Comparison of ENCODE assay signal across 11 cellular contexts in genomic region chr2:32427672-32428622, GRCh38.
DNase-seq lines count a peak whose midpoint lies in the region; ATAC-seq and TF ChIP-seq lines count a peak whose summit lies in the region.
"Had no signal": no experiment of that assay in that cellular context is flagged by ENCODE, and none has a peak within 500 bp of the region (broad histone marks: within the 10 kb centered on the region; RNA-seq: fewer than 3 reads in every experiment).

No MANE protein-coding gene starts in this region.

- peaks cover 5 to 44% (median 18%) of the 10 kb centered on the region in 5 donors for H3K36me3 Mint-ChIP-seq in naive thymus-derived CD4-positive, alpha-beta T cell
- H3K36me3 Mint-ChIP-seq in Caco-2 (ENCODE audit: insufficient read depth, unreplicated experiment), result peaks cover 33% of the 10 kb centered on the region

- no peak overlapping the region for H3K4me3 ChIP-seq in naive thymus-derived CD4-positive, alpha-beta T cell (ENCODE audit: low read length)
- H3K4me3 ChIP-seq in Caco-2 (ENCODE audit: low read depth, low read length), result no peak overlapping the region

- ATAC-seq in naive thymus-derived CD4-positive, alpha-beta T cell, result no peak
- ATAC-seq in HG03442 (IDR thresholded peaks at IDR 0.05; ENCODE audit: unreplicated experiment) (no peak), GM18519 (IDR thresholded peaks at IDR 0.05; ENCODE audit: low FRiP score, unreplicated experiment) (no peak)
- ATAC-seq: stimulated activated naive CD8-positive, alpha-beta T cell treated with anti-CD3 and anti-CD28 coated beads, Interleukin-15, Interleukin-2, amounts not matched to agents 100 U/mL and 50 U/mL, for 24 hours had no signal

- peaks cover 25 to 57% (median 52%) of the 10 kb centered on the region in 7 donors for H3K4me1 Mint-ChIP-seq in naive thymus-derived CD4-positive, alpha-beta T cell
- peaks cover 15% of the 10 kb centered on the region for H3K4me1 Mint-ChIP-seq in Caco-2 (ENCODE audit: low read depth, unreplicated experiment)

- no peaks in the 10 kb centered on the region for H3K9me3 Mint-ChIP-seq in naive thymus-derived CD4-positive, alpha-beta T cell
- H3K9me3 Mint-ChIP-seq in Caco-2 (ENCODE audit: unreplicated experiment), result no peaks in the 10 kb centered on the region

- no peaks in the 10 kb centered on the region for H3K27me3 Mint-ChIP-seq in naive thymus-derived CD4-positive, alpha-beta T cell
- no peaks in the 10 kb centered on the region for H3K27me3 Mint-ChIP-seq in Caco-2 (ENCODE audit: insufficient read depth, unreplicated experiment)

- H3K4me1 ChIP-seq in naive thymus-derived CD4-positive, alpha-beta T cell (ENCODE audit: control insufficient read depth in 2 of 2, insufficient read depth in 2 of 2, low read length in 2 of 2), result peaks cover 5 to 13% of the 10 kb centered on the region in 2 donors
- H3K4me1 ChIP-seq in Caco-2, result no peaks in the 10 kb centered on the region

- intact Hi-C loops in naive thymus-derived CD4-positive, alpha-beta T cell (cut with micrococcal nuclease), result no loop called here
- intact Hi-C loops in Caco-2 (cut with micrococcal nuclease; ENCODE audit: unreplicated experiment), result no loop called here

- H3K36me3 ChIP-seq in naive thymus-derived CD4-positive, alpha-beta T cell (ENCODE audit: control insufficient read depth in 2 of 3, insufficient read depth in 3 of 3, low read length in 3 of 3), result peaks cover 0 to 21% (median 6%) of the 10 kb centered on the region in 3 experiments
- no peaks in the 10 kb centered on the region; the same call in 1 of the 2 replicates for H3K36me3 ChIP-seq in Caco-2 (ENCODE audit: control insufficient read depth, insufficient read depth, low read length)

- TF ChIP-seq CTCF in VCaP (conservative IDR thresholded peaks at IDR 0.05), result no peak
- TF ChIP-seq CTCF in Caco-2 (IDR thresholded peaks at IDR 0.05; ENCODE audit: insufficient read depth in 1 of 2, low read depth in 1 of 2, low read length in 1 of 2, severe bottlenecking in 1 of 2, unreplicated experiment in 1 of 2), result no peak

- no peaks in the 10 kb centered on the region for H3K9me3 ChIP-seq in naive thymus-derived CD4-positive, alpha-beta T cell (ENCODE audit: control insufficient read depth in 2 of 3, low read length in 3 of 3)
- no peaks in the 10 kb centered on the region for H3K9me3 ChIP-seq in Caco-2

- H3K27me3 ChIP-seq in naive thymus-derived CD4-positive, alpha-beta T cell (ENCODE audit: control insufficient read depth in 2 of 2, insufficient read depth in 2 of 2, low read length in 2 of 2), result no peaks in the 10 kb centered on the region
- H3K27me3 ChIP-seq in Caco-2 (replicated peaks; ENCODE audit: control insufficient read depth, insufficient read depth, low read length), result no peaks in the 10 kb centered on the region

- peak overlapping the region in 2 of 10 donors; percentile 29 to 39 for H3K4me3 Mint-ChIP-seq in naive thymus-derived CD4-positive, alpha-beta T cell
- no peak overlapping the region for H3K4me3 Mint-ChIP-seq in Caco-2 (ENCODE audit: unreplicated experiment)

- peak overlapping the region in 5 of 9 donors; percentile 4 to 69 (median 16) for H3K27ac Mint-ChIP-seq in naive thymus-derived CD4-positive, alpha-beta T cell
- H3K27ac Mint-ChIP-seq in Caco-2 (ENCODE audit: unreplicated experiment), result no peak overlapping the region

- peak overlapping the region; percentile 96 for H3K27ac ChIP-seq in VCaP
- no peak overlapping the region for H3K27ac ChIP-seq in naive thymus-derived CD4-positive, alpha-beta T cell (ENCODE audit: low read depth, low read length)

- CTCF ChIA-PET in naive thymus-derived CD4-positive, alpha-beta T cell (lab: Charles Lee), result no interaction called here
- CTCF ChIA-PET in Caco-2 (lab: Charles Lee), result no interaction called here

- POLR2A ChIA-PET in naive thymus-derived CD4-positive, alpha-beta T cell (lab: Charles Lee), result interaction anchor here (0.6 kb wide), 1 partner anchor 228 kb away, joined by 3 read pairs; no protein-coding TSS in a partner anchor
- POLR2A ChIA-PET in Caco-2 (lab: Charles Lee), result no interaction called here

- peak; percentile 40 for DNase-seq in DMS 273 treated with DMSO at 0.1 percent for 48 hours (lab: John Stamatoyannopoulos, UW)
- DNase-seq in NCI-H146 treated with DMSO at 0.1 percent for 48 hours (lab: John Stamatoyannopoulos, UW; ENCODE audit: unreplicated experiment), result peak; percentile 68
- no peak for DNase-seq in naive thymus-derived CD4-positive, alpha-beta T cell
- DNase-seq in iPS-NIHi7 (ENCODE audit: extremely low spot score), result no peak
- no peak for DNase-seq in Caco-2
- DNase-seq: EL; stimulated activated naive CD8-positive, alpha-beta T cell treated with anti-CD3 and anti-CD28 coated beads, Interleukin-15, Interleukin-2, amounts not matched to agents 100 U/mL and 50 U/mL, for 24 hours; T-helper 1 cell had no signal

- BruUV-seq in Caco-2 (replicated peaks; lab: Mats Ljungman, UMichigan), result no TSS peak

Comparison
In these comparisons a context has a peak if more than half of its experiments do, and no peak if none do; other contexts are left out.
1. DNase-seq: peak in DMS 273 treated with DMSO at 0.1 percent for 48 hours (single experiment) and NCI-H146 treated with DMSO at 0.1 percent for 48 hours (single experiment); none in naive thymus-derived CD4-positive, alpha-beta T cell (0 of 9), iPS-NIHi7 (single experiment) and Caco-2 (0 of 2).